8 cellular contexts compared by ENCODE assay signal in the genomic region with DNA sequence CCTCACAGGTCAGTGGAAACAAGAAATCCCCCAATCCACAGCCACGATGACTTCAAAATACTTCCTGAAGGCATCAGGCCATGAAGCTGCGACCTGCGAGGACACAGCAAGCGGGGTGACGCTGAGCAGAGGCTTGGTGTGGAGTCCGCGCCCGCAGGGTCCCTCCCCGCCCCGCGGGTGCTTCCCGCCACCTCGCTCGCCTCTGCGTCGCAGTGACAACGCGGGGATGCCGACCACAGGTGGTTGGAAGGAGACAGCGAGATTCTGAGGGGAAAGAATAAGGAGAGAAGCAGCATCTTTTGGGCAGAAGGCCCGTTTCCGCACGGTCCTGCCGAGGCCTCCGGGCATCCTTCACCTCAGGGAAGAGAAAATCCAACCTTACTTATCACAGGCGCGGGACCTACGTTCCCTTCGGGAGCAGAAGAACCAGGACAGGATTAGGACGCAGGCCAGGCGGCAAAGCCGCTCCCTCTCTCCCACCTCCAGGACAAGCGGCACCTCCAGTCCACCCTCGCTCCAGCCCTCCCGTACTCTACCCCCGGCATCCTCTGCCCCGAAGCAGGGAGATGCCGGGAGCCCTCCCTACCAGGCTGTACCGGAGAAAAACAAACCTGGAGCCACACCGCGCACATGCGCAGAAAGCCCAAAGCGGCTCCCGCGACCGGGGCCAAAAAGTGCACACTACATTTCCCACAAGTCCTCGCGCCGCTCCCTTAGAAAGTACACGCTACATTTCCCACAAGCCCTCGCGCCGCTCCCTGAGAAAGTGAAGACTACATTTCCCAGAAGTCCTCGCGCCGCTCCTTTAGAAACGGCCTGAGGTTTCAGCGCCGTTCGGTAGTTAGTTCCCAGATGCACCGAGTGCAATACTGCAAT.
DNase-seq lines count a peak whose midpoint lies in the region; ATAC-seq, FAIRE-seq and TF ChIP-seq lines count a peak whose summit lies in the region.

No MANE protein-coding gene starts in this region.

- H3K4me2 ChIP-seq in keratinocyte (ENCODE audit: control insufficient read depth, extremely low read depth, insufficient read depth, low read depth, low read length): peak overlapping the region; percentile 79

- dilution Hi-C loops in keratinocyte (cut with MboI; ENCODE audit: extremely low pct_ligation_motif_present, low sequenced_read_pairs): no loop called here

- H3K9me3 Mint-ChIP-seq in chondrocyte (ENCODE audit: low read depth): peaks cover 3% of the 10 kb centered on the region

- peak overlapping the region; percentile 74 for H3K9ac ChIP-seq in keratinocyte (ENCODE audit: control insufficient read depth, extremely low read depth, insufficient read depth, low read length)

- TF ChIP-seq CTCF in chondrocyte (IDR thresholded peaks at IDR 0.05): no peak
- no peak for TF ChIP-seq CTCF in keratinocyte (optimal IDR thresholded peaks at IDR 0.05 in 1 of 3, IDR thresholded peaks at IDR 0.05 in 1 of 3, conservative IDR thresholded peaks at IDR 0.05 in 1 of 3; ENCODE audit: extremely low read depth in 1 of 3, insufficient read depth in 2 of 3, low read length in 3 of 3)

- no peaks in the 10 kb centered on the region for H4K20me1 ChIP-seq in keratinocyte (ENCODE audit: control insufficient read depth, extremely low read depth, insufficient read depth, low read length)

- H3K36me3 ChIP-seq in keratinocyte (ENCODE audit: control insufficient read depth in 2 of 2, extremely low read depth in 1 of 2, insufficient read depth in 2 of 2, low read length in 2 of 2): no peaks in the 10 kb centered on the region

- TF ChIP-seq POLR2A in GM19193 (IDR thresholded peaks at IDR 0.05; ENCODE audit: extremely low read depth, insufficient read depth, insufficient read length): peak; percentile 35

- H3K4me3 Mint-ChIP-seq in chondrocyte (ENCODE audit: unreplicated experiment): peak overlapping the region; percentile 96

- peaks cover 12% of the 10 kb centered on the region for H3K79me2 ChIP-seq in keratinocyte (ENCODE audit: control insufficient read depth, insufficient read depth, low read length)

- H2AFZ ChIP-seq in keratinocyte (ENCODE audit: control insufficient read depth, low read length): peak overlapping the region; percentile 97

- H3K27me3 Mint-ChIP-seq in chondrocyte (ENCODE audit: low read depth): no peaks in the 10 kb centered on the region

- H3K9me3 ChIP-seq in keratinocyte (ENCODE audit: control insufficient read depth, low read depth, low read length): no peaks in the 10 kb centered on the region

- peaks cover 9% of the 10 kb centered on the region for H3K36me3 Mint-ChIP-seq in chondrocyte (ENCODE audit: low read depth)

- FAIRE-seq in keratinocyte (lab: Jason Lieb, UNC): peak; percentile 29

- peak overlapping the region; percentile 58 for H3K27ac ChIP-seq in keratinocyte (ENCODE audit: control insufficient read depth, insufficient read depth, low read length)

- no peaks in the 10 kb centered on the region for H3K27me3 ChIP-seq in keratinocyte (ENCODE audit: control insufficient read depth, extremely low read depth, insufficient read depth, low read length)

- H3K9me1 ChIP-seq in keratinocyte (ENCODE audit: control insufficient read depth, extremely low read depth, insufficient read depth, low read length): no peaks in the 10 kb centered on the region

- DNase-seq in AML-193 (lab: John Stamatoyannopoulos, UW) (peak; percentile 91 to 94), NCI-H460 (ENCODE audit: extremely low read depth, low read depth) (peak; percentile 97), chondrocyte (ENCODE audit: low spot score) (peak; percentile 95), keratinocyte (ENCODE audit: low read depth, low spot score) (peak; percentile 79)
- peak; percentile 92 for DNase-seq in activated CD4-positive, alpha-beta T cell treated with anti-CD3 and anti-CD28 coated beads for 1 hour
- peak; percentile 88 to 91 (median 90) for DNase-seq in stimulated activated CD4-positive, alpha-beta T cell treated with anti-CD3 and anti-CD28 coated beads, Interleukin-12 subunit alpha, Interleukin-12 subunit beta, amount 100 ng/mL, for 48 hours (ENCODE audit: low read depth in 2 of 3, low spot score in 1 of 3)

- peaks cover 27% of the 10 kb centered on the region for H3K4me1 Mint-ChIP-seq in chondrocyte (ENCODE audit: low read depth)

- peak overlapping the region; percentile 91 for H3K27ac Mint-ChIP-seq in chondrocyte (ENCODE audit: unreplicated experiment)

- H3K4me3 ChIP-seq in keratinocyte (ENCODE audit: control insufficient read depth in 2 of 3, extremely low read depth in 1 of 3, insufficient read depth in 2 of 3, low read depth in 1 of 3, low read length in 3 of 3): peak overlapping the region; percentile 56 to 77 (median 76)

- H3K4me1 ChIP-seq in keratinocyte (ENCODE audit: control insufficient read depth, extremely low read depth, insufficient read depth, low read length): peaks cover 11% of the 10 kb centered on the region

- ATAC-seq in HG03432 (IDR thresholded peaks at IDR 0.05; ENCODE audit: unreplicated experiment): peak; percentile 95

Comparison
In these comparisons a context has a peak if more than half of its experiments do, and no peak if none do; other contexts are left out.
1. Peak in every context shown above with its lines: DNase-seq, ATAC-seq, H3K4me3 ChIP-seq and H3K27ac ChIP-seq.